ENCODE assay signal across 1 cellular context in genomic region chr4:17544205-17544604, GRCh38.
TF ChIP-seq lines count a peak whose summit lies in the region.

No MANE protein-coding gene starts in this region.

TF ChIP-seq in HepG2, 621 proteins besides CTCF, POLR2A, EP300 and RAD21 (continued from another document and continues in another):
- no peak for TF ChIP-seq PRDM10 (CRISPR knock-in tag; IDR thresholded peaks at IDR 0.05; ENCODE audit: low read depth)
- TF ChIP-seq MIER3 (CRISPR knock-in tag; IDR thresholded peaks at IDR 0.05; ENCODE audit: borderline replicate concordance) = peak; percentile 65; the same call in 1 of the 2 replicates
- TF ChIP-seq NFKB2 (CRISPR knock-in tag; IDR thresholded peaks at IDR 0.05; ENCODE audit: borderline replicate concordance) = no peak
- TF ChIP-seq IKZF4 (CRISPR knock-in tag; IDR thresholded peaks at IDR 0.05; ENCODE audit: borderline replicate concordance, low read depth, not compliant biosample characterization) = no peak
- TF ChIP-seq ZBTB3 (CRISPR knock-in tag; IDR thresholded peaks at IDR 0.05; ENCODE audit: borderline replicate concordance, low read depth) = no peak; the same call in 1 of the 2 replicates
- TF ChIP-seq EHMT2 (IDR thresholded peaks at IDR 0.05; ENCODE audit: borderline replicate concordance, low read depth, low read length) = no peak; the same call in 1 of the 2 replicates
- TF ChIP-seq ZNF24 (IDR thresholded peaks at IDR 0.05) = peak; percentile 79
- TF ChIP-seq DMAP1 (CRISPR knock-in tag; IDR thresholded peaks at IDR 0.05) = 0 out of 2 replicates have a peak, but pooled peaks have one; percentile 2
- TF ChIP-seq SMYD3 (CRISPR knock-in tag; IDR thresholded peaks at IDR 0.05) = no peak
- no peak for TF ChIP-seq HOXA9 (CRISPR knock-in tag; IDR thresholded peaks at IDR 0.05; ENCODE audit: borderline replicate concordance)
- TF ChIP-seq ZNF414 (CRISPR knock-in tag; IDR thresholded peaks at IDR 0.05) = no peak
- TF ChIP-seq MED13 (CRISPR knock-in tag; IDR thresholded peaks at IDR 0.05) = no peak
- no peak for TF ChIP-seq GABPA (IDR thresholded peaks at IDR 0.05; ENCODE audit: low read depth, low read length)
- peak; percentile 67; the same call in 1 of the 2 replicates for TF ChIP-seq GABPA (CRISPR knock-in tag; IDR thresholded peaks at IDR 0.05; ENCODE audit: low read depth)
- TF ChIP-seq NR2F6 (IDR thresholded peaks at IDR 0.05) = peak; percentile 60
- TF ChIP-seq NR2F6 (CRISPR knock-in tag; IDR thresholded peaks at IDR 0.05) = peak; percentile 85
- TF ChIP-seq ZNF660 (CRISPR knock-in tag; IDR thresholded peaks at IDR 0.05; ENCODE audit: borderline replicate concordance, low read depth) = no peak
- TF ChIP-seq RAD51 (IDR thresholded peaks at IDR 0.05; ENCODE audit: borderline replicate concordance) = no peak
- TF ChIP-seq SNAPC5 (CRISPR knock-in tag; IDR thresholded peaks at IDR 0.05; ENCODE audit: borderline replicate concordance) = no peak
- no peak for TF ChIP-seq PCBP1 (IDR thresholded peaks at IDR 0.05; ENCODE audit: borderline replicate concordance, low read depth, low read length)
- TF ChIP-seq ZNF432 (CRISPR knock-in tag; IDR thresholded peaks at IDR 0.05; ENCODE audit: borderline replicate concordance) = no peak
- no peak for TF ChIP-seq ZBTB10 (CRISPR knock-in tag; IDR thresholded peaks at IDR 0.05; ENCODE audit: borderline replicate concordance)
- no peak for TF ChIP-seq CENPX (CRISPR knock-in tag; IDR thresholded peaks at IDR 0.05)
- no peak for TF ChIP-seq ONECUT2 (CRISPR knock-in tag; IDR thresholded peaks at IDR 0.05)
- TF ChIP-seq ZNF75D (CRISPR knock-in tag; IDR thresholded peaks at IDR 0.05; ENCODE audit: borderline replicate concordance) = no peak
- TF ChIP-seq FOXA1 (IDR thresholded peaks at IDR 0.05) = peak; percentile 52; the same call in 1 of the 2 replicates
- TF ChIP-seq FOXA1 (CRISPR knock-in tag; IDR thresholded peaks at IDR 0.05) = peak; percentile 97
- TF ChIP-seq SCMH1 (CRISPR knock-in tag; IDR thresholded peaks at IDR 0.05; ENCODE audit: borderline replicate concordance) = no peak
- TF ChIP-seq CEBPB (IDR thresholded peaks at IDR 0.05; ENCODE audit: borderline replicate concordance, low read depth, low read length) = peak; percentile 35; the same call in 1 of the 2 replicates
- TF ChIP-seq CEBPG (CRISPR knock-in tag; IDR thresholded peaks at IDR 0.05) = peak; percentile 79
- TF ChIP-seq ZNF180 (CRISPR knock-in tag; IDR thresholded peaks at IDR 0.05; ENCODE audit: borderline replicate concordance, low read depth) = no peak
- TF ChIP-seq ZNF605 (CRISPR knock-in tag; IDR thresholded peaks at IDR 0.05) = no peak
- no peak for TF ChIP-seq ZNF709 (CRISPR knock-in tag; IDR thresholded peaks at IDR 0.05)
- no peak for TF ChIP-seq MAZ (IDR thresholded peaks at IDR 0.05; ENCODE audit: borderline replicate concordance, low read depth, low read length)
- TF ChIP-seq MAZ (CRISPR knock-in tag; IDR thresholded peaks at IDR 0.05; ENCODE audit: low read depth) = peak; percentile 37; the same call in 1 of the 2 replicates
- no peak for TF ChIP-seq ATAD3A (CRISPR knock-in tag; IDR thresholded peaks at IDR 0.05)
- no peak for TF ChIP-seq ZNF780A (CRISPR knock-in tag; IDR thresholded peaks at IDR 0.05)
- no peak for TF ChIP-seq ZNF407 (CRISPR knock-in tag; IDR thresholded peaks at IDR 0.05; ENCODE audit: not compliant biosample characterization)
- no peak for TF ChIP-seq FOXO4 (CRISPR knock-in tag; conservative IDR thresholded peaks at IDR 0.05)
- peak; percentile 100 for TF ChIP-seq FOXA3 (CRISPR knock-in tag; IDR thresholded peaks at IDR 0.05)
- no peak for TF ChIP-seq HNRNPH1 (optimal IDR thresholded peaks at IDR 0.05; ENCODE audit: low read depth, low read length)
- no peak for TF ChIP-seq MTA1 (CRISPR knock-in tag; IDR thresholded peaks at IDR 0.05; ENCODE audit: borderline replicate concordance)
- no peak for TF ChIP-seq TBP (CRISPR knock-in tag; IDR thresholded peaks at IDR 0.05)
- TF ChIP-seq ZNF777 (CRISPR knock-in tag; IDR thresholded peaks at IDR 0.05) = no peak
